ENCODE assay signal across 19 cellular contexts in the genomic region with DNA sequence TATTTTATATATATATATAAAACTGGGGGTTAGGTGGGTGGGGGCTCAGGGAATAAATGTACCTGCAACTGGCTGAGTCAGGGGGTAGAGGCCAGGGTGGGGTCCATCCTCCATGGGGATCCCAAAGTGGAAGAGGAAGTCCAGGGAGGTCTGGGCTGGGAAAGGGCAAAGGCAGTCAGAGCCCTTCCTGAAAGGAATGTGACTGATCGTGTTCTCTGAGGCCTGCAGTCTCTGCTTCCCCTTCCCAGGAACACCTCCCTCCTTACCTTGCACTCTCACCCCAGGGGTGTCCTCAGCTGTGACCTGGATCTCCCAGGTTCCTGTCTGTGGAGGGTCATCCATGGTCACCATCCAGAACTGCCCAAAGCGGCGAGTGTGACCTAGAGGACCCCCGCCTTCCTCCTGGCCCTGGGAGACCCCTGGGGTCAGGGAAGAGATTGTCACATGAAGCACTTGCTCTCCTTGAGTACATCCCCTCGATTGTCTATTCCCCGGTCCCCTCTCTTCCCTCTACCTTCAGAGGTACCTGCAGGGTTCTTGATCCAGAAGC. TPM values are rescaled to one million over a fixed set of nuclear protein-coding genes. Genes with fewer than 3 reads are reported as not detected.
DNase-seq lines count a peak whose midpoint lies in the region; ATAC-seq and TF ChIP-seq lines count a peak whose summit lies in the region.
"Had no signal": no experiment of that assay in that cellular context is flagged by ENCODE, and none has a peak within 500 bp of the region (broad histone marks: within the 10 kb centered on the region; RNA-seq: fewer than 3 reads in every experiment).

No MANE protein-coding gene starts in this region.

- no peaks in the 10 kb centered on the region for H4K20me1 ChIP-seq in osteoblast (ENCODE audit: insufficient read depth, low read length)

- H3K4me2 ChIP-seq in osteoblast (ENCODE audit: insufficient read depth, low read length) = no peak overlapping the region

- peaks cover 3% of the 10 kb centered on the region for H3K36me3 ChIP-seq in osteoblast (ENCODE audit: insufficient read depth, low read length)

- DNase-seq in CD1c-positive myeloid dendritic cell (ENCODE audit: extremely low spot score) = peak; percentile 25
- DNase-seq in kidney tubule cell (ENCODE audit: low spot score) = peak; percentile 43
- DNase-seq in osteoblast (ENCODE audit: insufficient read length, low spot score, missing footprints) = peak; percentile 61
- no peak for DNase-seq in cerebellum (ENCODE audit: low spot score)
- DNase-seq: CD4-positive, CD25-positive, alpha-beta regulatory T cell; HCEC 1CT; Karpas-422; NCI-H1048; NCI-H1417 treated with DMSO at 0.1 percent for 48 hours; NCI-H187 treated with DMSO at 0.1 percent for 48 hours; NCI-H2107; NCI-H446 treated with DMSO at 0.1 percent for 48 hours; Right ventricle myocardium superior had no signal

- H3K27me3 ChIP-seq in osteoblast (ENCODE audit: insufficient read depth, low read length) = no peaks in the 10 kb centered on the region

- H3K9me3 Mint-ChIP-seq in activated T-helper 17 cell treated with anti-CD3 and anti-CD28 coated beads, Interleukin-2, amount 50 U/mL, for 72 hours = no peaks in the 10 kb centered on the region
- no peaks in the 10 kb centered on the region for H3K9me3 Mint-ChIP-seq in stimulated activated memory B cell treated with anti-CD40 and anti-IgM and Interleukin-4, amounts not matched to agents 10 μg/mL and 1 μg/mL and 100 μg/mL, for 72 hours
- H3K9me3 Mint-ChIP-seq: IgD-negative memory B cell had no signal

- no peak overlapping the region for H3K4me3 Mint-ChIP-seq in activated T-helper 17 cell treated with anti-CD3 and anti-CD28 coated beads, Interleukin-2, amount 50 U/mL, for 72 hours
- H3K4me3 Mint-ChIP-seq in stimulated activated memory B cell treated with anti-CD40 and anti-IgM and Interleukin-4, amounts not matched to agents 10 μg/mL and 1 μg/mL and 100 μg/mL, for 72 hours = no peak overlapping the region
- H3K4me3 Mint-ChIP-seq: B cell; CD4-positive, CD25-positive, alpha-beta regulatory T cell; IgD-negative memory B cell had no signal

- H3K27ac ChIP-seq in osteoblast (ENCODE audit: low read depth, low read length) = no peak overlapping the region
- H3K27ac ChIP-seq: GM23248 had no signal

- H3K9me3 ChIP-seq in osteoblast (ENCODE audit: low read depth, low read length) = no peaks in the 10 kb centered on the region

- H3K4me1 Mint-ChIP-seq in activated T-helper 17 cell treated with anti-CD3 and anti-CD28 coated beads, Interleukin-2, amount 50 U/mL, for 72 hours = peaks cover 17% of the 10 kb centered on the region
- peaks cover 7% of the 10 kb centered on the region for H3K4me1 Mint-ChIP-seq in stimulated activated memory B cell treated with anti-CD40 and anti-IgM and Interleukin-4, amounts not matched to agents 10 μg/mL and 1 μg/mL and 100 μg/mL, for 72 hours

- no peaks in the 10 kb centered on the region for H3K79me2 ChIP-seq in osteoblast (ENCODE audit: insufficient read depth, low read length)

- peaks cover 4% of the 10 kb centered on the region for H3K4me1 ChIP-seq in osteoblast (ENCODE audit: insufficient read depth, low read length)

- H3K4me3 ChIP-seq in osteoblast (ENCODE audit: insufficient read depth, low read length) = no peak overlapping the region

- no peak overlapping the region for H2AFZ ChIP-seq in osteoblast (ENCODE audit: low read length)

- no peaks in the 10 kb centered on the region for H3K27me3 Mint-ChIP-seq in activated T-helper 17 cell treated with anti-CD3 and anti-CD28 coated beads, Interleukin-2, amount 50 U/mL, for 72 hours
- H3K27me3 Mint-ChIP-seq in stimulated activated memory B cell treated with anti-CD40 and anti-IgM and Interleukin-4, amounts not matched to agents 10 μg/mL and 1 μg/mL and 100 μg/mL, for 72 hours = no peaks in the 10 kb centered on the region
- H3K27me3 Mint-ChIP-seq: B cell; CD4-positive, CD25-positive, alpha-beta regulatory T cell; IgD-negative memory B cell had no signal

- no peak for TF ChIP-seq CTCF in osteoblast (IDR thresholded peaks at IDR 0.05; ENCODE audit: extremely low read depth, low read depth, low read length)

- H3K36me3 Mint-ChIP-seq in activated T-helper 17 cell treated with anti-CD3 and anti-CD28 coated beads, Interleukin-2, amount 50 U/mL, for 72 hours (ENCODE audit: low read depth) = peaks cover 12% of the 10 kb centered on the region
- peaks cover 20% of the 10 kb centered on the region for H3K36me3 Mint-ChIP-seq in stimulated activated memory B cell treated with anti-CD40 and anti-IgM and Interleukin-4, amounts not matched to agents 10 μg/mL and 1 μg/mL and 100 μg/mL, for 72 hours
- H3K36me3 Mint-ChIP-seq: IgD-negative memory B cell had no signal

- H3K27ac Mint-ChIP-seq in activated T-helper 17 cell treated with anti-CD3 and anti-CD28 coated beads, Interleukin-2, amount 50 U/mL, for 72 hours = peak overlapping the region; percentile 38
- H3K27ac Mint-ChIP-seq in stimulated activated memory B cell treated with anti-CD40 and anti-IgM and Interleukin-4, amounts not matched to agents 10 μg/mL and 1 μg/mL and 100 μg/mL, for 72 hours = no peak overlapping the region
- H3K27ac Mint-ChIP-seq: B cell, IgD-negative memory B cell had no signal

- ATAC-seq in activated T-helper 17 cell treated with anti-CD3 and anti-CD28 coated beads, Interleukin-2, amount 50 U/mL, for 72 hours (replicated peaks) = no peak
- ATAC-seq in HG02973 (IDR thresholded peaks at IDR 0.05; ENCODE audit: unreplicated experiment) = no peak
- no peak for ATAC-seq in stimulated activated memory B cell treated with anti-CD40 and anti-IgM and Interleukin-4, amounts not matched to agents 10 μg/mL and 1 μg/mL and 100 μg/mL, for 72 hours

RNA-seq across cellular contexts. Expression of a gene that starts 4.7 kb away (rescaled TPM):
- 10 to 100 TPM; 12.1 to 18.9 TPM for total RNA-seq in activated T-helper 17 cell treated with anti-CD3 and anti-CD28 coated beads, Interleukin-2, amount 50 U/mL, for 72 hours
- 0.59 and 1.4 TPM in 2 replicates for total RNA-seq in osteoblast
- total RNA-seq in cerebellum = not detected

RNA-seq across cellular contexts. Expression of a gene that starts 10.0 kb away (rescaled TPM):
- 1 to 10 TPM; 2.9 to 4.2 TPM for total RNA-seq in activated T-helper 17 cell treated with anti-CD3 and anti-CD28 coated beads, Interleukin-2, amount 50 U/mL, for 72 hours
- total RNA-seq in osteoblast (0.29 and 0.36 TPM in 2 replicates), cerebellum (0.36 TPM)

RNA-seq across cellular contexts. Expression of a gene that starts 27.4 kb away (rescaled TPM):
- total RNA-seq in activated T-helper 17 cell treated with anti-CD3 and anti-CD28 coated beads, Interleukin-2, amount 50 U/mL, for 72 hours = 10 to 100 TPM; 78.9 to 82.6 TPM
- total RNA-seq in osteoblast (12.4 and 13.0 TPM in 2 replicates), cerebellum (11.3 TPM)

RNA-seq across cellular contexts. Expression of a gene that starts 28.4 kb away (rescaled TPM):
- total RNA-seq in activated T-helper 17 cell treated with anti-CD3 and anti-CD28 coated beads, Interleukin-2, amount 50 U/mL, for 72 hours = 100 to 1,000 TPM in 1 of 2 donors, 10 to 100 TPM in 1; 75.3 to 134 TPM
- total RNA-seq in osteoblast (40.1 and 42.0 TPM in 2 replicates), cerebellum (23.0 TPM)

RNA-seq across cellular contexts. Expression of a gene that starts 30.8 kb away (rescaled TPM):
- total RNA-seq in activated T-helper 17 cell treated with anti-CD3 and anti-CD28 coated beads, Interleukin-2, amount 50 U/mL, for 72 hours = 100 to 1,000 TPM; 406 to 482 TPM
- total RNA-seq in osteoblast (502 and 581 TPM in 2 replicates), cerebellum (40.4 TPM)
